1 cellular context compared by ENCODE assay signal in the genomic region with DNA sequence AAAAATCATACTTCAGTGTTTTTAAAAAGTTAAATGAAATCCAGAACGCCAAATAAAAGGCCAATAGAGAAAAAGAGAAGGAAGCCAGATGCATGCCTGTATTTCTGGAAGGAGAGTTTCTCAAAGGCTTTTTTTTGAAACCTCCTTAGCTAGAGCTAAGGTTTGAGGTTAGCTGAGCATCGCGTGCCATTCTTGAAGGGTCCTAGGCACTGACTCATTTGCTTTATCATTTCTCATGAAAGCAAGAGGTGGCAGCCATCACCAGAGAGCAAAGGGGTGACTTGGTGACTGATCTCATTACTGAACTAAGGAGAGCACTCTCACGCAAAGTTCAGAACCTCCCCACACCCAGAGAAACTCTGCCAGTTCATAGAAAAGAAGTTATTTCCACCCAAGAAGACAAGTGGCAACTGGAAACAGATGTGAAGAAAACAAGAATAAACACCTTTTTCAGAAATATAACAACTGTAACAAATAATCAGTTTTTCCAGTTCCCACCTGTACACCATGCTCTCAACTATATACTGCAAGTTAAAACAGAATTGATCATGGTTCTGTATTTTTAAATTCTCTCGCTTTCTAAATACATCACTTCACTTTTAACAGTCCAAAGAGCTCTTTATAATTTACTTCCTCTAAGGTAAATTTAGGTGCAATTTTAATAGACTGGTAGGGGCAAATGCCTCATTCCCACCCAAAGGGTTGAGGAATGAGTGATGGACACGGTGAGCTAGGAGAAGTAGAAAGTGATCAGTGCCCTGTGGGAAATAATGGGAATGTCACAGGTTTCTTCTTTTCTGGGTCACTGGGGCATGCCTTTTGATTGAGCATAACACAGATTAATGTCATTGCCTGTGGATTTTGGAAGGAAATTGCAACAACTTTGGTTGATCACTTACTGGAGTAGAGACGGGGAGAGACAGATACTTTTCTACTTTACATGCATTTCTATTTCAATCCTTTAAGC.
TF ChIP-seq lines count a peak whose summit lies in the region.

No MANE protein-coding gene starts in this region.

TF ChIP-seq in GM23338, 12 proteins besides CTCF, POLR2A, EP300 and RAD21 (continued from another document):
- TF ChIP-seq, protein P1, sequence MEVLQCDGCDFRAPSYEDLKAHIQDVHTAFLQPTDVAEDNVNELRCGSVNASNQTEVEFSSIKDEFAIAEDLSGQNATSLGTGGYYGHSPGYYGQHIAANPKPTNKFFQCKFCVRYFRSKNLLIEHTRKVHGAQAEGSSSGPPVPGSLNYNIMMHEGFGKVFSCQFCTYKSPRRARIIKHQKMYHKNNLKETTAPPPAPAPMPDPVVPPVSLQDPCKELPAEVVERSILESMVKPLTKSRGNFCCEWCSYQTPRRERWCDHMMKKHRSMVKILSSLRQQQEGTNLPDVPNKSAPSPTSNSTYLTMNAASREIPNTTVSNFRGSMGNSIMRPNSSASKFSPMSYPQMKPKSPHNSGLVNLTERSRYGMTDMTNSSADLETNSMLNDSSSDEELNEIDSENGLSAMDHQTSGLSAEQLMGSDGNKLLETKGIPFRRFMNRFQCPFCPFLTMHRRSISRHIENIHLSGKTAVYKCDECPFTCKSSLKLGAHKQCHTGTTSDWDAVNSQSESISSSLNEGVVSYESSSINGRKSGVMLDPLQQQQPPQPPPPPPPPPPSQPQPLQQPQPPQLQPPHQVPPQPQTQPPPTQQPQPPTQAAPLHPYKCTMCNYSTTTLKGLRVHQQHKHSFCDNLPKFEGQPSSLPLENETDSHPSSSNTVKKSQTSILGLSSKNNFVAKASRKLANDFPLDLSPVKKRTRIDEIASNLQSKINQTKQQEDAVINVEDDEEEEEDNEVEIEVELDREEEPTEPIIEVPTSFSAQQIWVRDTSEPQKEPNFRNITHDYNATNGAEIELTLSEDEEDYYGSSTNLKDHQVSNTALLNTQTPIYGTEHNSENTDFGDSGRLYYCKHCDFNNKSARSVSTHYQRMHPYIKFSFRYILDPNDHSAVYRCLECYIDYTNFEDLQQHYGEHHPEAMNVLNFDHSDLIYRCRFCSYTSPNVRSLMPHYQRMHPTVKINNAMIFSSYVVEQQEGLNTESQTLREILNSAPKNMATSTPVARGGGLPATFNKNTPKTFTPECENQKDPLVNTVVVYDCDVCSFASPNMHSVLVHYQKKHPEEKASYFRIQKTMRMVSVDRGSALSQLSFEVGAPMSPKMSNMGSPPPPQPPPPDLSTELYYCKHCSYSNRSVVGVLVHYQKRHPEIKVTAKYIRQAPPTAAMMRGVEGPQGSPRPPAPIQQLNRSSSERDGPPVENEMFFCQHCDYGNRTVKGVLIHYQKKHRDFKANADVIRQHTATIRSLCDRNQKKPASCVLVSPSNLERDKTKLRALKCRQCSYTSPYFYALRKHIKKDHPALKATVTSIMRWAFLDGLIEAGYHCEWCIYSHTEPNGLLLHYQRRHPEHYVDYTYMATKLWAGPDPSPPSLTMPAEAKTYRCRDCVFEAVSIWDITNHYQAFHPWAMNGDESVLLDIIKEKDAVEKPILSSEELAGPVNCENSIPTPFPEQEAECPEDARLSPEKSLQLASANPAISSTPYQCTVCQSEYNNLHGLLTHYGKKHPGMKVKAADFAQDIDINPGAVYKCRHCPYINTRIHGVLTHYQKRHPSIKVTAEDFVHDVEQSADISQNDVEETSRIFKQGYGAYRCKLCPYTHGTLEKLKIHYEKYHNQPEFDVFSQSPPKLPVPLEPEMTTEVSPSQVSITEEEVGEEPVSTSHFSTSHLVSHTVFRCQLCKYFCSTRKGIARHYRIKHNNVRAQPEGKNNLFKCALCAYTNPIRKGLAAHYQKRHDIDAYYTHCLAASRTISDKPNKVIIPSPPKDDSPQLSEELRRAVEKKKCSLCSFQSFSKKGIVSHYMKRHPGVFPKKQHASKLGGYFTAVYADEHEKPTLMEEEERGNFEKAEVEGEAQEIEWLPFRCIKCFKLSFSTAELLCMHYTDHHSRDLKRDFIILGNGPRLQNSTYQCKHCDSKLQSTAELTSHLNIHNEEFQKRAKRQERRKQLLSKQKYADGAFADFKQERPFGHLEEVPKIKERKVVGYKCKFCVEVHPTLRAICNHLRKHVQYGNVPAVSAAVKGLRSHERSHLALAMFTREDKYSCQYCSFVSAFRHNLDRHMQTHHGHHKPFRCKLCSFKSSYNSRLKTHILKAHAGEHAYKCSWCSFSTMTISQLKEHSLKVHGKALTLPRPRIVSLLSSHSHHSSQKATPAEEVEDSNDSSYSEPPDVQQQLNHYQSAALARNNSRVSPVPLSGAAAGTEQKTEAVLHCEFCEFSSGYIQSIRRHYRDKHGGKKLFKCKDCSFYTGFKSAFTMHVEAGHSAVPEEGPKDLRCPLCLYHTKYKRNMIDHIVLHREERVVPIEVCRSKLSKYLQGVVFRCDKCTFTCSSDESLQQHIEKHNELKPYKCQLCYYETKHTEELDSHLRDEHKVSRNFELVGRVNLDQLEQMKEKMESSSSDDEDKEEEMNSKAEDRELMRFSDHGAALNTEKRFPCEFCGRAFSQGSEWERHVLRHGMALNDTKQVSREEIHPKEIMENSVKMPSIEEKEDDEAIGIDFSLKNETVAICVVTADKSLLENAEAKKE (CRISPR knock-in tag; IDR thresholded peaks at IDR 0.05): no peak
- TF ChIP-seq EZH2 (IDR thresholded peaks at IDR 0.05; ENCODE audit: low read depth, unreplicated experiment): no peak
- TF ChIP-seq, protein P2, sequence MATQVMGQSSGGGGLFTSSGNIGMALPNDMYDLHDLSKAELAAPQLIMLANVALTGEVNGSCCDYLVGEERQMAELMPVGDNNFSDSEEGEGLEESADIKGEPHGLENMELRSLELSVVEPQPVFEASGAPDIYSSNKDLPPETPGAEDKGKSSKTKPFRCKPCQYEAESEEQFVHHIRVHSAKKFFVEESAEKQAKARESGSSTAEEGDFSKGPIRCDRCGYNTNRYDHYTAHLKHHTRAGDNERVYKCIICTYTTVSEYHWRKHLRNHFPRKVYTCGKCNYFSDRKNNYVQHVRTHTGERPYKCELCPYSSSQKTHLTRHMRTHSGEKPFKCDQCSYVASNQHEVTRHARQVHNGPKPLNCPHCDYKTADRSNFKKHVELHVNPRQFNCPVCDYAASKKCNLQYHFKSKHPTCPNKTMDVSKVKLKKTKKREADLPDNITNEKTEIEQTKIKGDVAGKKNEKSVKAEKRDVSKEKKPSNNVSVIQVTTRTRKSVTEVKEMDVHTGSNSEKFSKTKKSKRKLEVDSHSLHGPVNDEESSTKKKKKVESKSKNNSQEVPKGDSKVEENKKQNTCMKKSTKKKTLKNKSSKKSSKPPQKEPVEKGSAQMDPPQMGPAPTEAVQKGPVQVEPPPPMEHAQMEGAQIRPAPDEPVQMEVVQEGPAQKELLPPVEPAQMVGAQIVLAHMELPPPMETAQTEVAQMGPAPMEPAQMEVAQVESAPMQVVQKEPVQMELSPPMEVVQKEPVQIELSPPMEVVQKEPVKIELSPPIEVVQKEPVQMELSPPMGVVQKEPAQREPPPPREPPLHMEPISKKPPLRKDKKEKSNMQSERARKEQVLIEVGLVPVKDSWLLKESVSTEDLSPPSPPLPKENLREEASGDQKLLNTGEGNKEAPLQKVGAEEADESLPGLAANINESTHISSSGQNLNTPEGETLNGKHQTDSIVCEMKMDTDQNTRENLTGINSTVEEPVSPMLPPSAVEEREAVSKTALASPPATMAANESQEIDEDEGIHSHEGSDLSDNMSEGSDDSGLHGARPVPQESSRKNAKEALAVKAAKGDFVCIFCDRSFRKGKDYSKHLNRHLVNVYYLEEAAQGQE (IDR thresholded peaks at IDR 0.05; ENCODE audit: unreplicated experiment): no peak
